In genomic region chr10:88239212-88239611, GRCh38 we compare ENCODE assay signal across 20 cellular contexts.
A peak's percentile ranks its signal among the peaks of the same experiment; 100 is the strongest.
DNase-seq lines count a peak whose midpoint lies in the region; ATAC-seq and TF ChIP-seq lines count a peak whose summit lies in the region.
"Had no signal": no experiment of that assay in that cellular context is flagged by ENCODE, and none has a peak within 500 bp of the region (broad histone marks: within the 10 kb centered on the region; RNA-seq: fewer than 3 reads in every experiment).

No MANE protein-coding gene starts in this region.

- H3K4me1 ChIP-seq in breast epithelium (no peaks in the 10 kb centered on the region), Loucy (ENCODE audit: insufficient read depth, low read length, poor library complexity, severe bottlenecking) (peaks cover 53% of the 10 kb centered on the region), testis (peaks cover 42% of the 10 kb centered on the region)

- intact Hi-C loops in breast epithelium (cut with DNase I; ENCODE audit: low total_unique reads) (no loop called here), MCF 10A (cut with micrococcal nuclease) (no loop called here), testis (cut with DNase I; ENCODE audit: low total_unique reads) (no loop called here)

- H3K27me3 Mint-ChIP-seq in MCF 10A (ENCODE audit: insufficient read depth, unreplicated experiment) = no peaks in the 10 kb centered on the region

- CTCF ChIA-PET in MCF 10A (lab: Yijun Ruan, JAX) = no interaction called here

- no peak overlapping the region for H3K9ac ChIP-seq in Loucy (ENCODE audit: low read depth, low read length, poor library complexity, severe bottlenecking)
- H3K9ac ChIP-seq: KMS-11 had no signal

- no peak overlapping the region for H3K27ac Mint-ChIP-seq in MCF 10A (ENCODE audit: low read depth, unreplicated experiment)
- H3K27ac Mint-ChIP-seq: CD8-positive, alpha-beta T cell had no signal

- H3F3A ChIP-seq in Loucy (ENCODE audit: low read depth) = peaks cover 10% of the 10 kb centered on the region; the same call in 1 of the 2 replicates

- H3K27ac ChIP-seq in breast epithelium (peak overlapping the region; percentile 40 to 63), testis (peak overlapping the region; percentile 20 to 63), WERI-Rb-1 (no peak overlapping the region)
- H3K27ac ChIP-seq: KMS-11, PC-9 had no signal

- TF ChIP-seq CTCF in breast epithelium (IDR thresholded peaks at IDR 0.05) = no peak
- TF ChIP-seq CTCF in MCF 10A (IDR thresholded peaks at IDR 0.05; ENCODE audit: unreplicated experiment) = no peak
- TF ChIP-seq CTCF in Loucy (conservative IDR thresholded peaks at IDR 0.05; ENCODE audit: low read length) = no peak
- no peak for TF ChIP-seq CTCF in testis (IDR thresholded peaks at IDR 0.05)
- TF ChIP-seq CTCF in WERI-Rb-1 (IDR thresholded peaks at IDR 0.05; ENCODE audit: low read depth, low read length) = no peak

- 0 out of 2 replicates have a peak overlapping the region, but pooled peaks have one; percentile 51 for H2AFZ ChIP-seq in Loucy (ENCODE audit: low read length)
- H2AFZ ChIP-seq: PC-9 had no signal

- WGBS in testis, 2 donors = 87% methylated on average over 2 of the region's 2 CpGs

- H3K36me3 ChIP-seq in breast epithelium (no peaks in the 10 kb centered on the region), Loucy (ENCODE audit: insufficient read depth, low read length) (peaks cover 11% of the 10 kb centered on the region; the same call in 1 of the 2 replicates), testis (ENCODE audit: low read depth, missing control alignments) (no peaks in the 10 kb centered on the region), WERI-Rb-1 (no peaks in the 10 kb centered on the region)
- H3K36me3 ChIP-seq: MG63 had no signal

- no peak for DNase-seq in breast epithelium (ENCODE audit: low spot score in 2 of 2)
- no peak for DNase-seq in MCF 10A (ENCODE audit: unreplicated experiment)
- peak; percentile 8 for DNase-seq in fibroblast of gingiva (ENCODE audit: low read depth)
- DNase-seq in testis = no peak
- DNase-seq in WERI-Rb-1 = no peak
- no peak for DNase-seq in DMS53 treated with DMSO at 0.1 percent for 48 hours (lab: John Stamatoyannopoulos, UW; ENCODE audit: unreplicated experiment)
- DNase-seq: 8988T; CD8-positive, alpha-beta T cell; GOT3; MG63; NCI-H1092; NCI-H146; NCI-H2081; NCI-H2227 treated with DMSO at 0.1 percent for 48 hours; NCI-H524; PC-9 had no signal

- no peaks in the 10 kb centered on the region for H4K20me1 ChIP-seq in Loucy (ENCODE audit: insufficient read depth, low read length, poor library complexity, severe bottlenecking)

- POLR2A ChIA-PET in MCF 10A (lab: Yijun Ruan, JAX) = interaction anchor here (1.2 to 2.6 kb wide), 3 partner anchors 10 to 31 kb away, joined by 5 to 13 read pairs (median 5); no protein-coding TSS in a partner anchor

- no peaks in the 10 kb centered on the region for H3K9me3 Mint-ChIP-seq in MCF 10A (ENCODE audit: unreplicated experiment)
- H3K9me3 Mint-ChIP-seq: CD8-positive, alpha-beta T cell had no signal

- BruUV-seq in MCF 10A (replicated peaks; lab: Mats Ljungman, UMichigan) = no TSS peak

- peaks cover 7% of the 10 kb centered on the region for H3K36me3 Mint-ChIP-seq in MCF 10A (ENCODE audit: insufficient read depth, unreplicated experiment)
- H3K36me3 Mint-ChIP-seq: CD8-positive, alpha-beta T cell had no signal

- H3K4me3 Mint-ChIP-seq in MCF 10A (ENCODE audit: unreplicated experiment) = no peak overlapping the region
- H3K4me3 Mint-ChIP-seq: CD8-positive, alpha-beta T cell had no signal

- H3K27me3 ChIP-seq in breast epithelium (no peaks in the 10 kb centered on the region), Loucy (ENCODE audit: insufficient read depth, low read length, poor library complexity, severe bottlenecking) (no peaks in the 10 kb centered on the region), testis (no peaks in the 10 kb centered on the region), WERI-Rb-1 (ENCODE audit: insufficient read depth, low read depth, severe bottlenecking) (no peaks in the 10 kb centered on the region)
- H3K27me3 ChIP-seq: MG63 had no signal

- peaks cover 73% of the 10 kb centered on the region for H3K79me2 ChIP-seq in Loucy (ENCODE audit: insufficient read depth, low read length)

- no peaks in the 10 kb centered on the region for H3K4me1 Mint-ChIP-seq in MCF 10A (ENCODE audit: insufficient read depth, unreplicated experiment)

- no peaks in the 10 kb centered on the region for H3K9me2 ChIP-seq in Loucy (replicated peaks; ENCODE audit: low read depth, low read length)

- H3K9me3 ChIP-seq in breast epithelium (no peaks in the 10 kb centered on the region), Loucy (ENCODE audit: insufficient read depth, low read depth, low read length) (no peaks in the 10 kb centered on the region), testis (no peaks in the 10 kb centered on the region), WERI-Rb-1 (ENCODE audit: severe bottlenecking) (no peaks in the 10 kb centered on the region)
- H3K9me3 ChIP-seq: MG63 had no signal

- no peak for ATAC-seq in GM21367 (IDR thresholded peaks at IDR 0.05; ENCODE audit: unreplicated experiment)
- ATAC-seq: CD8-positive, alpha-beta T cell; GM12878 had no signal

- H3K4me2 ChIP-seq in Loucy (ENCODE audit: low read depth, low read length, poor library complexity, severe bottlenecking) = no peak overlapping the region
- H3K4me2 ChIP-seq: KMS-11, PC-9 had no signal

- TF ChIP-seq POLR2A in breast epithelium (IDR thresholded peaks at IDR 0.05) (no peak), testis (IDR thresholded peaks at IDR 0.05) (no peak)

- no peak overlapping the region for H3K4me3 ChIP-seq in breast epithelium
- no peak overlapping the region for H3K4me3 ChIP-seq in Loucy (ENCODE audit: low read length, poor library complexity, severe bottlenecking)
- no peak overlapping the region for H3K4me3 ChIP-seq in testis
- H3K4me3 ChIP-seq in WERI-Rb-1 (ENCODE audit: low read depth, low read length) = no peak overlapping the region
- H3K4me3 ChIP-seq: GM12878, MG63, PC-9 had no signal
